11 cellular contexts compared by ENCODE assay signal in genomic region chr18:63882333-63883141, GRCh38. TPM values are rescaled to one million over a fixed set of nuclear protein-coding genes. Genes with fewer than 3 reads are reported as not detected.
DNase-seq lines count a peak whose midpoint lies in the region; ATAC-seq, FAIRE-seq and TF ChIP-seq lines count a peak whose summit lies in the region.
"Had no signal": no experiment of that assay in that cellular context is flagged by ENCODE, and none has a peak within 500 bp of the region (broad histone marks: within the 10 kb centered on the region; RNA-seq: fewer than 3 reads in every experiment).

No MANE protein-coding gene starts in this region.

- no TSS peak for BruUV-seq in PC-9 (replicated peaks; lab: Mats Ljungman, UMichigan)

- POLR2A ChIA-PET in PC-9 (lab: Charles Lee; ENCODE audit: unreplicated experiment), result interaction anchor here (0.6 kb wide), 1 partner anchor 330 kb away, joined by 3 read pairs; no protein-coding TSS in a partner anchor
- POLR2A ChIA-PET in CD4-positive, alpha-beta memory T cell (lab: Charles Lee; ENCODE audit: partially characterized antibody), result no interaction called here

- H3K79me2 ChIP-seq in PC-9 (ENCODE audit: low read depth), result no peaks in the 10 kb centered on the region

- peaks cover 7 to 9% of the 10 kb centered on the region in 2 donors for H3K27me3 Mint-ChIP-seq in CD4-positive, alpha-beta memory T cell

- H3K4me2 ChIP-seq in PC-9, result peak overlapping the region; percentile 32; the same call in 1 of the 2 replicates

- H3K27me3 ChIP-seq in PC-9 (ENCODE audit: insufficient read depth, low read depth) (no peaks in the 10 kb centered on the region), pancreas (no peaks in the 10 kb centered on the region)
- no peaks in the 10 kb centered on the region for H3K27me3 ChIP-seq in CD4-positive, alpha-beta memory T cell (ENCODE audit: insufficient read depth, low read length)

- FAIRE-seq in pancreas (lab: Jason Lieb, UNC), result no peak

- ATAC-seq in pancreas, result peak; percentile 92 to 95 (median 94)
- no peak for ATAC-seq in GM18873 (IDR thresholded peaks at IDR 0.05; ENCODE audit: low FRiP score, unreplicated experiment)

- H3K4me3 ChIP-seq in PC-9 (no peak overlapping the region), fibroblast of mammary gland (ENCODE audit: control insufficient read depth, low read depth, low read length) (no peak overlapping the region), pancreas (no peak overlapping the region)
- H3K4me3 ChIP-seq in CD4-positive, alpha-beta memory T cell (ENCODE audit: low read length in 2 of 2), result no peak overlapping the region

- intact Hi-C loops in PC-9 (cut with micrococcal nuclease; ENCODE audit: unreplicated experiment) (loop anchor here (1.0 kb wide), 1 partner anchor 54 kb away; no protein-coding TSS in a partner anchor), pancreas (cut with DNase I) (no loop called here)
- intact Hi-C loops in CD4-positive, alpha-beta memory T cell (cut with micrococcal nuclease), result no loop called here

- no peaks in the 10 kb centered on the region for H3K9me2 ChIP-seq in PC-9 (ENCODE audit: insufficient read depth)

- peaks cover 14% of the 10 kb centered on the region; the same call in 1 of the 2 replicates for H3K4me1 ChIP-seq in PC-9 (replicated peaks; ENCODE audit: insufficient read depth)
- peaks cover 10 to 16% (median 10%) of the 10 kb centered on the region in 3 donors for H3K4me1 ChIP-seq in pancreas
- no peaks in the 10 kb centered on the region for H3K4me1 ChIP-seq in CD4-positive, alpha-beta memory T cell (ENCODE audit: insufficient read depth, low read length)

- H3K27ac ChIP-seq in PC-9 (peak overlapping the region; percentile 54; the same call in 1 of the 2 replicates), pancreas (peak overlapping the region; percentile 22 to 72 (median 60))
- H3K27ac ChIP-seq in CD4-positive, alpha-beta memory T cell (ENCODE audit: low read depth, low read length), result no peak overlapping the region

- WGBS in pancreas, 2 donors, result 20 to 22% methylated on average over 8 of the region's 8 CpGs

- H3K9me3 Mint-ChIP-seq in CD4-positive, alpha-beta memory T cell, result no peaks in the 10 kb centered on the region

- peak; percentile 8 for DNase-seq in ELF-1 (ENCODE audit: low read depth, low spot score)
- peak; percentile 61 to 96 for DNase-seq in PC-9
- peak; percentile 92 for DNase-seq in fibroblast of mammary gland (ENCODE audit: low read depth)
- DNase-seq in pancreas, result peak; percentile 47 to 85 (median 72)
- no peak for DNase-seq in CD4-positive, alpha-beta memory T cell
- DNase-seq in SIG-M5 treated with dmso at 0.1 percent for 504 hours (lab: John Stamatoyannopoulos, UW; ENCODE audit: unreplicated experiment), result no peak
- no peak for DNase-seq in stimulated activated CD4-positive, alpha-beta T cell treated with anti-CD3 and anti-CD28 coated beads, Interleukin-12 subunit alpha, Interleukin-12 subunit beta, amount 100 ng/mL, for 4 hours
- DNase-seq: activated T-cell treated with anti-CD3 and anti-CD28 coated beads for 4 hours, SHP77 had no signal

- H3K9me3 ChIP-seq in PC-9 (ENCODE audit: insufficient read depth, low read depth) (no peaks in the 10 kb centered on the region), pancreas (no peaks in the 10 kb centered on the region)
- H3K9me3 ChIP-seq in CD4-positive, alpha-beta memory T cell (ENCODE audit: control insufficient read depth in 1 of 2, low read length in 2 of 2), result no peaks in the 10 kb centered on the region

- H4K20me1 ChIP-seq in PC-9 (ENCODE audit: insufficient read depth), result no peaks in the 10 kb centered on the region

- no peaks in the 10 kb centered on the region for H3K36me3 Mint-ChIP-seq in CD4-positive, alpha-beta memory T cell

- H3K4me3 Mint-ChIP-seq in CD4-positive, alpha-beta memory T cell, result no peak overlapping the region

- no peaks in the 10 kb centered on the region for H3K4me1 Mint-ChIP-seq in CD4-positive, alpha-beta memory T cell

- 0 out of 2 replicates have a peak overlapping the region, but pooled peaks have one; percentile 15 for H2AFZ ChIP-seq in PC-9

- H3K36me3 ChIP-seq in PC-9 (ENCODE audit: low read depth), result no peaks in the 10 kb centered on the region
- no peaks in the 10 kb centered on the region for H3K36me3 ChIP-seq in pancreas
- no peaks in the 10 kb centered on the region for H3K36me3 ChIP-seq in CD4-positive, alpha-beta memory T cell (ENCODE audit: insufficient read depth, low read length)

- no peak overlapping the region for H3K27ac Mint-ChIP-seq in CD4-positive, alpha-beta memory T cell

- CTCF ChIA-PET in PC-9 (lab: Charles Lee), result no interaction called here
- CTCF ChIA-PET in CD4-positive, alpha-beta memory T cell (lab: Charles Lee; ENCODE audit: partially characterized antibody), result interaction anchor here (0.5 kb wide), 1 partner anchor 1490 kb away, joined by 3 read pairs; no protein-coding TSS in a partner anchor

- no peak for TF ChIP-seq CTCF in PC-9 (conservative IDR thresholded peaks at IDR 0.05)
- TF ChIP-seq CTCF in fibroblast of mammary gland (conservative IDR thresholded peaks at IDR 0.05; ENCODE audit: control insufficient read depth, insufficient read depth, low read depth, low read length), result no peak
- no peak for TF ChIP-seq CTCF in pancreas (IDR thresholded peaks at IDR 0.05)

- H3F3A ChIP-seq in PC-9 (ENCODE audit: insufficient read depth, low read depth), result no peaks in the 10 kb centered on the region

RNA-seq across cellular contexts. Expression of gene SERPINB2, which starts 5.0 kb away (rescaled TPM):
- total RNA-seq in PC-9 (2021) (0.73 TPM in 1 of 2 replicates, not detected in the other), pancreas (1 to 10 TPM in 2 of 6 donors, under 1 TPM in 3, not detected in 1; 0.22 to 9.7 (median 0.40) TPM)
- under 1 TPM; 0.46 to 0.52 TPM for polyA plus RNA-seq in pancreas
- total RNA-seq in CD4-positive, alpha-beta memory T cell, result 1 to 10 TPM; 1.2 to 1.7 TPM
- not detected for polyA plus RNA-seq in CD4-positive, alpha-beta memory T cell
- polyA plus RNA-seq: neural cell had no signal

RNA-seq across cellular contexts. Expression of gene SERPINB10, which starts 25.2 kb away (rescaled TPM):
- total RNA-seq in PC-9 (2021), result not detected in 2 replicates
- total RNA-seq in pancreas, result not detected
- not detected for polyA plus RNA-seq in pancreas
- not detected for total RNA-seq in CD4-positive, alpha-beta memory T cell
- polyA plus RNA-seq in CD4-positive, alpha-beta memory T cell, result not detected
- polyA plus RNA-seq: neural cell had no signal

Comparison
In these comparisons a context has a peak if more than half of its experiments do, and no peak if none do; other contexts are left out.
1. DNase-seq: peak in ELF-1 (single experiment), PC-9 (2 of 2), fibroblast of mammary gland (single experiment) and pancreas (6 of 6); none in CD4-positive, alpha-beta memory T cell (0 of 5), SIG-M5 treated with dmso at 0.1 percent for 504 hours (single experiment) and stimulated activated CD4-positive, alpha-beta T cell treated with anti-CD3 and anti-CD28 coated beads, Interleukin-12 subunit alpha, Interleukin-12 subunit beta, amount 100 ng/mL, for 4 hours (single experiment).